ENCODE assay signal across 8 cellular contexts in the genomic region with DNA sequence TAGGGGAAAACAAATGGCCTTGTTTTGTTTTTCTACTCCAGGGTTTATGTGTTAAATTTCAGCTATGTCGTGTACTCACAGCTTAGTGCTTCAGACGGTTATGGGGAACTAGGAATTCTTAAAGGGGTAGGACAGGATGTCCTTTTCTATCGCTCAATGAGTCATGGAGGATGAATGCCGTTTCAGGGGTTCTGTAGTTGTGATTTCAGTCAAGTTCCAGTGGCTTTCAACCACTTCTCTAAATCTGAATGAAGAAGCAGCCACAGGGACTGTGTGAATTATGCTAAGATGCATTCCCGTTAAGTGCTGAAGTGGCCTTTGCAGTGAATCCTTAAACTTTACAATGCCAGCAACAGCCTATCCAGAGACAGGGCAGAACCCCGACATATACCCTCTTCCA.
A peak's percentile ranks its signal among the peaks of the same experiment; 100 is the strongest.
DNase-seq lines count a peak whose midpoint lies in the region; ATAC-seq and TF ChIP-seq lines count a peak whose summit lies in the region.

No MANE protein-coding gene starts in this region.

- H3K27me3 ChIP-seq in trophoblast cell (ENCODE audit: insufficient read depth, low read length) (no peaks in the 10 kb centered on the region), WERI-Rb-1 (ENCODE audit: insufficient read depth, low read depth, severe bottlenecking) (no peaks in the 10 kb centered on the region), uterus (no peaks in the 10 kb centered on the region)

- H2BK120ac ChIP-seq in trophoblast cell (ENCODE audit: insufficient read depth, low read length, poor library complexity): no peak overlapping the region

- WGBS in trophoblast cell (ENCODE audit: extremely low coverage, insufficient coverage, insufficient read length): no CpG with 5 or more reads among the region's 6 CpGs

- no peak overlapping the region for H4K91ac ChIP-seq in trophoblast cell (ENCODE audit: low read depth, low read length)

- H3K4me2 ChIP-seq in trophoblast cell (ENCODE audit: low read length): no peak overlapping the region

- H4K8ac ChIP-seq in trophoblast cell (ENCODE audit: low read depth, low read length): no peak overlapping the region

- no peak overlapping the region for H3K14ac ChIP-seq in trophoblast cell (ENCODE audit: low read length)

- ATAC-seq in GM18873 (IDR thresholded peaks at IDR 0.05; ENCODE audit: low FRiP score, unreplicated experiment) (peak; percentile 86), HG02870 (IDR thresholded peaks at IDR 0.05; ENCODE audit: unreplicated experiment) (peak; percentile 88)

- H3K23ac ChIP-seq in trophoblast cell (ENCODE audit: low read length): no peak overlapping the region

- DNase-seq in OCI-M1 (lab: John Stamatoyannopoulos, UW) (peak; percentile 81), fibroblast of peridontal ligament (ENCODE audit: extremely low read depth) (peak; percentile 58), trophoblast cell (peak; percentile 2 to 32), WERI-Rb-1 (no peak), NCI-H146 (lab: John Stamatoyannopoulos, UW) (no peak), uterus (no peak)

- H3K4me1 ChIP-seq in trophoblast cell (ENCODE audit: control insufficient read depth in 1 of 2, insufficient read depth in 2 of 2, low read length in 2 of 2) (peaks cover 3 to 6% of the 10 kb centered on the region in 2 experiments), uterus (no peaks in the 10 kb centered on the region)

- TF ChIP-seq CTCF in WERI-Rb-1 (IDR thresholded peaks at IDR 0.05; ENCODE audit: low read depth, low read length) (no peak), uterus (IDR thresholded peaks at IDR 0.05) (no peak)

- no peak overlapping the region for H2BK12ac ChIP-seq in trophoblast cell (ENCODE audit: low read length)

- no peak overlapping the region for H3K18ac ChIP-seq in trophoblast cell (ENCODE audit: low read length)

- H3K79me2 ChIP-seq in trophoblast cell (ENCODE audit: control insufficient read depth, insufficient read depth, low read length, poor library complexity): no peaks in the 10 kb centered on the region

- no peak for TF ChIP-seq POLR2A in uterus (IDR thresholded peaks at IDR 0.05)

- H2AK5ac ChIP-seq in trophoblast cell (ENCODE audit: low read length): no peak overlapping the region

- H2AFZ ChIP-seq in trophoblast cell (ENCODE audit: insufficient read depth, low read length, poor library complexity): no peak overlapping the region

- H3K4me3 ChIP-seq in trophoblast cell (ENCODE audit: low read depth, low read length): no peak overlapping the region
- H3K4me3 ChIP-seq in WERI-Rb-1 (ENCODE audit: low read depth, low read length): no peak overlapping the region
- H3K4me3 ChIP-seq in uterus: no peak overlapping the region

- peaks cover 2% of the 10 kb centered on the region for H3K79me1 ChIP-seq in trophoblast cell (ENCODE audit: low read length)

- no peak overlapping the region for H3K4ac ChIP-seq in trophoblast cell (ENCODE audit: low read depth, low read length)

- H3K27ac ChIP-seq in trophoblast cell (ENCODE audit: low read depth, low read length) (no peak overlapping the region), WERI-Rb-1 (no peak overlapping the region), uterus (peak overlapping the region in 1 of 2 donors; percentile 42)

- H3K36me3 ChIP-seq in trophoblast cell (ENCODE audit: control insufficient read depth in 1 of 2, insufficient read depth in 2 of 2, low read length in 2 of 2): no peaks in the 10 kb centered on the region
- no peaks in the 10 kb centered on the region for H3K36me3 ChIP-seq in WERI-Rb-1
- no peaks in the 10 kb centered on the region for H3K36me3 ChIP-seq in uterus

- intact Hi-C loops in uterus (cut with DNase I; ENCODE audit: low total_unique reads): no loop called here

- H3K9ac ChIP-seq in trophoblast cell (ENCODE audit: low read length): no peak overlapping the region

- no peak overlapping the region for H4K12ac ChIP-seq in trophoblast cell (ENCODE audit: low read depth, low read length)

- no peak overlapping the region for H2BK5ac ChIP-seq in trophoblast cell (ENCODE audit: low read depth, low read length, poor library complexity)

- H3K9me3 ChIP-seq in trophoblast cell (ENCODE audit: insufficient read depth, low read depth, low read length) (no peaks in the 10 kb centered on the region), WERI-Rb-1 (ENCODE audit: severe bottlenecking) (no peaks in the 10 kb centered on the region), uterus (no peaks in the 10 kb centered on the region)

Comparison
In these comparisons a context has a peak if more than half of its experiments do, and no peak if none do; other contexts are left out.
1. DNase-seq: peak in OCI-M1 (single experiment), fibroblast of peridontal ligament (single experiment) and trophoblast cell (2 of 2); none in WERI-Rb-1 (single experiment), NCI-H146 (single experiment) and uterus (0 of 2).